Comparison of ENCODE assay signal across 9 cellular contexts in the genomic region with DNA sequence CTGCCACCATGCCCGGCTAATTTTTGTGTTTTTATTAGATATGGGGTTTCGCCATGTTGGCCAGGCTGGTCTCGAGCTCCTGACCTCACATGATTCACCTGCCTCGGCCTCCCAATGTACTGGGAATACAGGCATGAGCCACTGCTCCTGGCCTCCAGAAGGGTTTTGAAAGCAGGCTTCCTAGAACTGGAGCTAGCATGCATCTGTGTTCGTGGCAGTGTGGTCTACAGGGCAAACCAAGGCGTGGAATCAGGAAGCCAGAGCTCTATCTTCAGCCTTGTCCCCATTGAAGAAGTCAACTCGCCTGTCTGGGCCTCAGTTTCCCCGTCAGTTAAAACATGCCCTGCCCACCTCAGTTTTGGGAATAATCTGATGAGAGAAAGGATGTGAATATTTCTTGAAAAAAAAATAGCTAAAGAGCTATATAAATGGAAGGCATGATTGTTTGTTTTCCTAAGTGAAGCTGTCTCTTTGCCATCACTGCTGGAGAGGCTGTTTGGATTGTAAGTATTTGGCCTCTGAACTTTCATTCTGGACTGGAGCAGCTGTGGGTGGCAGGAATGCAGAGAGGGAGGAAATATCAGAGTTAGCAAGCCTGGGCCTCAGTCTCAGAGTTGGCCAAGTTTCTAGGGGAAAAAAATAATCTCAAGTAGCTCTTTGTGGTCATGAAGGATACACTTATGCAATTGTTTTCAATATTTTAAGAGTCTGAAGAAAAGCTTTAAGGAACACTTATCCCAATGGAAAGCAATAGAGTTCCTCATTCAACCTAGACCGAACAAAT. TPM values are rescaled to one million over a fixed set of nuclear protein-coding genes. Genes with fewer than 3 reads are reported as not detected.
A peak's percentile ranks its signal among the peaks of the same experiment; 100 is the strongest.
DNase-seq lines count a peak whose midpoint lies in the region; ATAC-seq and TF ChIP-seq lines count a peak whose summit lies in the region.
"Had no signal": no experiment of that assay in that cellular context is flagged by ENCODE, and none has a peak within 500 bp of the region (broad histone marks: within the 10 kb centered on the region; RNA-seq: fewer than 3 reads in every experiment).

No MANE protein-coding gene starts in this region.

- TF ChIP-seq EP300 in gastroesophageal sphincter (IDR thresholded peaks at IDR 0.05): no peak

- H3K27ac ChIP-seq in gastroesophageal sphincter: peak overlapping the region in 3 of 4 donors; percentile 44 to 72 (median 63)

- H3K4me1 Mint-ChIP-seq in Calu3 (ENCODE audit: low read depth, unreplicated experiment): peaks cover 12% of the 10 kb centered on the region
- H3K4me1 Mint-ChIP-seq in activated naive CD4-positive, alpha-beta T cell treated with anti-CD3 and anti-CD28 coated beads, Interleukin-2, amount 10 ng/mL, durations not matched to agents 7 days and 5 days: no peaks in the 10 kb centered on the region
- H3K4me1 Mint-ChIP-seq: activated naive CD4-positive, alpha-beta T cell treated with anti-CD3 and anti-CD28 coated beads, Interleukin-2, amount 50 U/mL, for 24 hours had no signal

- intact Hi-C loops in Calu3 (cut with micrococcal nuclease; ENCODE audit: unreplicated experiment): no loop called here

- no peaks in the 10 kb centered on the region for H3K27me3 ChIP-seq in gastroesophageal sphincter

- no peaks in the 10 kb centered on the region for H3K36me3 Mint-ChIP-seq in Calu3 (ENCODE audit: insufficient read depth, unreplicated experiment)
- H3K36me3 Mint-ChIP-seq in activated naive CD4-positive, alpha-beta T cell treated with anti-CD3 and anti-CD28 coated beads, Interleukin-2, amount 10 ng/mL, durations not matched to agents 7 days and 5 days: no peaks in the 10 kb centered on the region
- H3K36me3 Mint-ChIP-seq: activated naive CD4-positive, alpha-beta T cell treated with anti-CD3 and anti-CD28 coated beads, Interleukin-2, amount 50 U/mL, for 24 hours had no signal

- no peaks in the 10 kb centered on the region for H3K27me3 Mint-ChIP-seq in Calu3 (ENCODE audit: unreplicated experiment)
- H3K27me3 Mint-ChIP-seq in activated naive CD4-positive, alpha-beta T cell treated with anti-CD3 and anti-CD28 coated beads, Interleukin-2, amount 10 ng/mL, durations not matched to agents 7 days and 5 days: peaks cover 8% of the 10 kb centered on the region
- H3K27me3 Mint-ChIP-seq: activated naive CD4-positive, alpha-beta T cell treated with anti-CD3 and anti-CD28 coated beads, Interleukin-2, amount 50 U/mL, for 24 hours had no signal

- TF ChIP-seq CTCF in Calu3 (IDR thresholded peaks at IDR 0.05; ENCODE audit: unreplicated experiment): no peak
- no peak for TF ChIP-seq CTCF in gastroesophageal sphincter (IDR thresholded peaks at IDR 0.05)

- no TSS peak for BruUV-seq in Calu3 (replicated peaks; lab: Mats Ljungman, UMichigan)

- TF ChIP-seq POLR2A in gastroesophageal sphincter (IDR thresholded peaks at IDR 0.05): no peak

- H3K4me3 ChIP-seq in gastroesophageal sphincter: no peak overlapping the region

- H3K9me3 Mint-ChIP-seq in Calu3 (ENCODE audit: low read depth, unreplicated experiment): no peaks in the 10 kb centered on the region
- no peaks in the 10 kb centered on the region for H3K9me3 Mint-ChIP-seq in activated naive CD4-positive, alpha-beta T cell treated with anti-CD3 and anti-CD28 coated beads, Interleukin-2, amount 10 ng/mL, durations not matched to agents 7 days and 5 days
- H3K9me3 Mint-ChIP-seq: activated naive CD4-positive, alpha-beta T cell treated with anti-CD3 and anti-CD28 coated beads, Interleukin-2, amount 50 U/mL, for 24 hours had no signal

- H3K27ac Mint-ChIP-seq in Calu3 (ENCODE audit: unreplicated experiment): no peak overlapping the region
- H3K27ac Mint-ChIP-seq in activated naive CD4-positive, alpha-beta T cell treated with anti-CD3 and anti-CD28 coated beads, Interleukin-2, amount 10 ng/mL, durations not matched to agents 7 days and 5 days: no peak overlapping the region
- H3K27ac Mint-ChIP-seq: activated naive CD4-positive, alpha-beta T cell treated with anti-CD3 and anti-CD28 coated beads, Interleukin-2, amount 50 U/mL, for 24 hours had no signal

- in situ Hi-C loops in KBM-7 (cut with MboI; ENCODE audit: low pct_unique_long_range_greater_than_20kb, low sequenced_read_pairs): no loop called here

- ATAC-seq in gastroesophageal sphincter: peak; percentile 64
- no peak for ATAC-seq in HG02678 (IDR thresholded peaks at IDR 0.05; ENCODE audit: unreplicated experiment)
- ATAC-seq in HG02981 (IDR thresholded peaks at IDR 0.05; ENCODE audit: unreplicated experiment): no peak

- H3K4me3 Mint-ChIP-seq in Calu3 (ENCODE audit: low read depth, unreplicated experiment): no peak overlapping the region
- no peak overlapping the region for H3K4me3 Mint-ChIP-seq in activated naive CD4-positive, alpha-beta T cell treated with anti-CD3 and anti-CD28 coated beads, Interleukin-2, amount 10 ng/mL, durations not matched to agents 7 days and 5 days
- H3K4me3 Mint-ChIP-seq: activated naive CD4-positive, alpha-beta T cell treated with anti-CD3 and anti-CD28 coated beads, Interleukin-2, amount 50 U/mL, for 24 hours had no signal

- no peaks in the 10 kb centered on the region for H3K9me3 ChIP-seq in gastroesophageal sphincter

- 70 to 75% methylated on average over 1 to 7 of the region's 9 CpGs for WGBS in gastroesophageal sphincter (ENCODE audit: low coverage in 1 of 2), 2 donors

- peaks cover 0 to 20% (median 15%) of the 10 kb centered on the region in 3 donors for H3K4me1 ChIP-seq in gastroesophageal sphincter

- CTCF ChIA-PET in Calu3 (lab: Charles Lee): interaction anchor here (0.6 to 1.3 kb wide), 5 partner anchors 12 to 1051 kb away, joined by 3 to 7 read pairs (median 5); no protein-coding TSS in a partner anchor
- CTCF ChIA-PET in activated naive CD4-positive, alpha-beta T cell treated with anti-CD3 and anti-CD28 coated beads, Interleukin-2, amount 10 ng/mL, durations not matched to agents 7 days and 5 days (lab: Charles Lee): interaction anchor here (0.5 to 1.5 kb wide), 4 partner anchors 12 to 1324 kb away, joined by 3 read pairs; no protein-coding TSS in a partner anchor

- H3K36me3 ChIP-seq in gastroesophageal sphincter: no peaks in the 10 kb centered on the region

- peak; percentile 47 for DNase-seq in Calu3
- peak; percentile 41 to 89 for DNase-seq in SW 1271 (lab: John Stamatoyannopoulos, UW)
- DNase-seq in pulmonary artery endothelial cell (ENCODE audit: low read depth, low spot score): peak; percentile 83
- DNase-seq in KBM-7: no peak
- DNase-seq in activated naive CD4-positive, alpha-beta T cell treated with anti-CD3 and anti-CD28 coated beads, Interleukin-2, amount 10 ng/mL, durations not matched to agents 7 days and 5 days: no peak

RNA-seq across cellular contexts. Expression of a gene that starts 36.5 kb away (rescaled TPM):
- 31.9 and 35.5 TPM in 2 replicates for total RNA-seq in Calu3 (2022)
- 10 to 100 TPM; 35.9 to 78.9 (median 50.5) TPM for total RNA-seq in gastroesophageal sphincter
- 84.9 and 152 TPM in 2 replicates for total RNA-seq in pulmonary artery endothelial cell

RNA-seq across cellular contexts. Expression of a gene that starts 54.1 kb away (rescaled TPM):
- total RNA-seq in Calu3 (2022): 30.4 and 30.8 TPM in 2 replicates
- 10 to 100 TPM; 43.7 to 48.2 (median 45.5) TPM for total RNA-seq in gastroesophageal sphincter
- total RNA-seq in pulmonary artery endothelial cell: 11.4 and 23.9 TPM in 2 replicates

Comparison
In these comparisons a context has a peak if more than half of its experiments do, and no peak if none do; other contexts are left out.
1. DNase-seq: peak in Calu3 (single experiment), SW 1271 (2 of 2) and pulmonary artery endothelial cell (single experiment); none in KBM-7 (single experiment) and activated naive CD4-positive, alpha-beta T cell treated with anti-CD3 and anti-CD28 coated beads, Interleukin-2, amount 10 ng/mL, durations not matched to agents 7 days and 5 days (single experiment).